In the genomic region with DNA sequence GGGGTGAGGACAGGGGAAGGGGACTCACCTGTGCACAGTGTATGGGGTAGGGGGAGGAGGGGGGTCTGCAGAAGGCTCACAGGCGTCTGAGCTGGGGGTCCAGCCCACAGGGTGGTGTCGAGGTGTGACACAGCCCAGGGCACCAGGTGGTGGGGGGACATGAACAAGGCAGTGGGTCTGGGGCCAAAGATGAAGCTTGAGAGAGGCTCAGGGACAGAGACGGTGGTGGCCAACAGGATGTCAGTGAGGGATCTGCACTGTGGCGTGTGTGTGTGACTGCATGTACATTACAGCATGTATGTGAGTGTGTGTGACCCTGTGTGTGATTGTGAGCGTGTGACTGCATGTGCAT, we compare ENCODE assay signal across 10 cellular contexts. TPM values are rescaled to one million over a fixed set of nuclear protein-coding genes. Genes with fewer than 3 reads are reported as not detected.
A peak's percentile ranks its signal among the peaks of the same experiment; 100 is the strongest.
DNase-seq lines count a peak whose midpoint lies in the region; ATAC-seq and TF ChIP-seq lines count a peak whose summit lies in the region.
"Had no signal": no experiment of that assay in that cellular context is flagged by ENCODE, and none has a peak within 500 bp of the region (broad histone marks: within the 10 kb centered on the region; RNA-seq: fewer than 3 reads in every experiment).

No MANE protein-coding gene starts in this region.

- TF ChIP-seq CTCF in cardiac muscle cell (IDR thresholded peaks at IDR 0.05; ENCODE audit: low read depth, low read length): no peak
- TF ChIP-seq CTCF in cardiac fibroblast (IDR thresholded peaks at IDR 0.05; ENCODE audit: low read depth, low read length): no peak
- TF ChIP-seq CTCF in upper lobe of right lung (IDR thresholded peaks at IDR 0.05): no peak

- ATAC-seq in Right ventricle myocardium inferior (no peak), upper lobe of right lung (no peak)

- H3K36me3 ChIP-seq in cardiac muscle cell (peaks cover 3% of the 10 kb centered on the region), mucosa of rectum (ENCODE audit: control insufficient read depth in 2 of 2, insufficient read depth in 2 of 2, low read length in 2 of 2) (peaks cover 0 to 4% of the 10 kb centered on the region in 2 donors), upper lobe of right lung (no peaks in the 10 kb centered on the region)

- H3K9me3 ChIP-seq in cardiac muscle cell (ENCODE audit: low read depth) (no peaks in the 10 kb centered on the region), mucosa of rectum (ENCODE audit: control insufficient read depth in 2 of 2, low read length in 2 of 2) (no peaks in the 10 kb centered on the region), upper lobe of right lung (peaks cover 4% of the 10 kb centered on the region)

- intact Hi-C loops in Right ventricle myocardium inferior (cut with DNase I) (no loop called here), upper lobe of right lung (cut with DNase I) (no loop called here)

- H3K9ac ChIP-seq in mucosa of rectum (ENCODE audit: low read depth in 1 of 2, low read length in 2 of 2): peak overlapping the region; percentile 17 to 75

- peak overlapping the region; percentile 49 for H3K4me3 ChIP-seq in cardiac muscle cell
- peak overlapping the region; percentile 67 to 70 for H3K4me3 ChIP-seq in cardiac fibroblast (replicated peaks in 1 of 2; ENCODE audit: low read depth in 2 of 2, low read length in 2 of 2)
- peak overlapping the region; percentile 76 to 85 for H3K4me3 ChIP-seq in mucosa of rectum (ENCODE audit: low read length in 2 of 2)
- H3K4me3 ChIP-seq in upper lobe of right lung: peak overlapping the region; percentile 66

- no peak for DNase-seq in cardiac muscle cell (ENCODE audit: low read depth in 1 of 2, low spot score in 1 of 2)
- no peak for DNase-seq in Right ventricle myocardium inferior (ENCODE audit: missing footprints)
- no peak for DNase-seq in cardiac fibroblast (ENCODE audit: low read depth in 2 of 2)
- no peak for DNase-seq in upper lobe of right lung
- no peak for DNase-seq in EL
- no peak for DNase-seq in SIG-M5 (lab: John Stamatoyannopoulos, UW)
- no peak for DNase-seq in NCI-H2196 treated with DMSO at 0.1 percent for 48 hours (lab: John Stamatoyannopoulos, UW; ENCODE audit: unreplicated experiment)
- DNase-seq: COR-L47 had no signal

- no peaks in the 10 kb centered on the region for H3K27me3 ChIP-seq in cardiac muscle cell
- H3K27me3 ChIP-seq in mucosa of rectum (ENCODE audit: control insufficient read depth in 2 of 2, insufficient read depth in 2 of 2, low read length in 2 of 2): peaks cover 3 to 15% of the 10 kb centered on the region in 2 donors
- H3K27me3 ChIP-seq in upper lobe of right lung: no peaks in the 10 kb centered on the region

- H3K27ac ChIP-seq in cardiac muscle cell (peak overlapping the region; percentile 52), mucosa of rectum (ENCODE audit: low read depth in 2 of 2, low read length in 2 of 2) (peak overlapping the region in 1 of 2 donors; percentile 52), upper lobe of right lung (peak overlapping the region; percentile 84)

- no peaks in the 10 kb centered on the region for H3K4me1 ChIP-seq in cardiac muscle cell (ENCODE audit: low read depth)
- peaks cover 10 to 15% of the 10 kb centered on the region in 2 donors for H3K4me1 ChIP-seq in mucosa of rectum (ENCODE audit: control insufficient read depth in 2 of 2, insufficient read depth in 2 of 2, low read length in 2 of 2)
- H3K4me1 ChIP-seq in upper lobe of right lung: peaks cover 7% of the 10 kb centered on the region

RNA-seq across cellular contexts. Expression of a gene that starts 1.7 kb away (rescaled TPM):
- total RNA-seq in cardiac muscle cell: 49.3 and 93.9 TPM in 2 replicates
- 27.7 and 35.6 TPM in 2 replicates for polyA plus RNA-seq in cardiac muscle cell
- total RNA-seq in Right ventricle myocardium inferior: 10.0 TPM
- total RNA-seq in upper lobe of right lung: 29.4 TPM

RNA-seq across cellular contexts. Expression of a gene that starts 21.6 kb away (rescaled TPM):
- total RNA-seq in cardiac muscle cell (not detected in 2 replicates), Right ventricle myocardium inferior (not detected), upper lobe of right lung (not detected)
- polyA plus RNA-seq in cardiac muscle cell: not detected in 2 replicates
- total RNA-seq: frontal cortex had no signal

RNA-seq across cellular contexts. Expression of a gene that starts 31.6 kb away (rescaled TPM):
- total RNA-seq in cardiac muscle cell: 0.03 and 0.18 TPM in 2 replicates
- 1.5 and 5.1 TPM in 2 replicates for polyA plus RNA-seq in cardiac muscle cell
- total RNA-seq in Right ventricle myocardium inferior: 9.3 TPM
- 106 TPM for total RNA-seq in upper lobe of right lung

Comparison
In these comparisons a context has a peak if more than half of its experiments do, and no peak if none do; other contexts are left out.
1. RNA of a gene that starts 31.6 kb away (total RNA-seq): 106 TPM in upper lobe of right lung (single experiment); 9.3 TPM in Right ventricle myocardium inferior (single experiment) and 0.03 to 0.18 TPM in cardiac muscle cell; every median in the first group is over 10 times any median in the second.
2. Peak in every context shown above with its lines, with median percentiles within 50 percentile points of each other: H3K4me3 ChIP-seq.